ENCODE assay signal across 23 cellular contexts in genomic region chr11:64769283-64769682, GRCh38. TPM values are rescaled to one million over a fixed set of nuclear protein-coding genes. Genes with fewer than 3 reads are reported as not detected.
A peak's percentile ranks its signal among the peaks of the same experiment; 100 is the strongest.
DNase-seq lines count a peak whose midpoint lies in the region; ATAC-seq and TF ChIP-seq lines count a peak whose summit lies in the region.
"Had no signal": no experiment of that assay in that cellular context is flagged by ENCODE, and none has a peak within 500 bp of the region (broad histone marks: within the 10 kb centered on the region; RNA-seq: fewer than 3 reads in every experiment).

No MANE protein-coding gene starts in this region.

- no peaks in the 10 kb centered on the region for H3K27me3 Mint-ChIP-seq in activated CD4-positive, alpha-beta T cell treated with anti-CD3 and anti-CD28 coated beads for 36 hours
- no peaks in the 10 kb centered on the region for H3K27me3 Mint-ChIP-seq in activated naive CD8-positive, alpha-beta T cell treated with anti-CD3 and anti-CD28 coated beads, Interleukin-2, amount 50 U/mL, for 24 hours
- H3K27me3 Mint-ChIP-seq in neural progenitor cell (ENCODE audit: insufficient read depth, low read depth), result peaks cover 7% of the 10 kb centered on the region

- peaks cover 100% of the 10 kb centered on the region for H4K20me1 ChIP-seq in neural progenitor cell (ENCODE audit: low read depth)

- CTCF ChIA-PET in activated CD4-positive, alpha-beta T cell treated with anti-CD3 and anti-CD28 coated beads for 36 hours (lab: Charles Lee), result interaction anchor here (0.6 to 4.1 kb wide), 3 partner anchors 7 to 23 kb away, joined by 3 to 30 read pairs (median 4); partner anchors contain the start of gene PYGM

- no peak overlapping the region for H3K4me2 ChIP-seq in neural progenitor cell
- H3K4me2 ChIP-seq: A549 had no signal

- H2AFZ ChIP-seq in neural progenitor cell (replicated peaks), result no peak overlapping the region

- no peaks in the 10 kb centered on the region for H3K9me3 Mint-ChIP-seq in activated CD4-positive, alpha-beta T cell treated with anti-CD3 and anti-CD28 coated beads for 36 hours (ENCODE audit: low read depth)
- H3K9me3 Mint-ChIP-seq in activated naive CD8-positive, alpha-beta T cell treated with anti-CD3 and anti-CD28 coated beads, Interleukin-2, amount 50 U/mL, for 24 hours, result no peaks in the 10 kb centered on the region
- no peaks in the 10 kb centered on the region for H3K9me3 Mint-ChIP-seq in neural progenitor cell
- H3K9me3 Mint-ChIP-seq: activated T-cell treated with anti-CD3 and anti-CD28 coated beads, Interleukin-2, amount 50 U/mL, for 4 hours; CD8-positive, alpha-beta T cell had no signal

- peaks cover 99% of the 10 kb centered on the region for H3F3A ChIP-seq in neural progenitor cell (ENCODE audit: low read depth)

- peak; percentile 35 for TF ChIP-seq POLR2A in GM18505 (IDR thresholded peaks at IDR 0.05; ENCODE audit: borderline replicate concordance, extremely low read depth, insufficient read depth, insufficient read length)
- TF ChIP-seq POLR2A in suprapubic skin (IDR thresholded peaks at IDR 0.05), result no peak

- H3K27ac ChIP-seq in neural progenitor cell, result no peak overlapping the region
- H3K27ac ChIP-seq in suprapubic skin, result no peak overlapping the region
- H3K27ac ChIP-seq: A549, ascending aorta, HL-60, psoas muscle, upper lobe of right lung had no signal

- peaks cover 54% of the 10 kb centered on the region for H3K36me3 ChIP-seq in neural progenitor cell
- H3K36me3 ChIP-seq in suprapubic skin, result peaks cover 100% of the 10 kb centered on the region

- no peaks in the 10 kb centered on the region for H3K9me3 ChIP-seq in neural progenitor cell (ENCODE audit: low read depth)
- no peaks in the 10 kb centered on the region for H3K9me3 ChIP-seq in suprapubic skin
- H3K9me3 ChIP-seq: A549, ascending aorta, gastroesophageal sphincter, psoas muscle, upper lobe of right lung had no signal

- no peak overlapping the region for H3K4me3 Mint-ChIP-seq in activated CD4-positive, alpha-beta T cell treated with anti-CD3 and anti-CD28 coated beads for 36 hours
- H3K4me3 Mint-ChIP-seq in activated naive CD8-positive, alpha-beta T cell treated with anti-CD3 and anti-CD28 coated beads, Interleukin-2, amount 50 U/mL, for 24 hours, result no peak overlapping the region
- peak overlapping the region; percentile 36 for H3K4me3 Mint-ChIP-seq in neural progenitor cell
- H3K4me3 Mint-ChIP-seq: activated T-cell treated with anti-CD3 and anti-CD28 coated beads, Interleukin-2, amount 50 U/mL, for 4 hours; CD8-positive, alpha-beta T cell had no signal

- H3K4me1 Mint-ChIP-seq in activated CD4-positive, alpha-beta T cell treated with anti-CD3 and anti-CD28 coated beads for 36 hours, result peaks cover 90% of the 10 kb centered on the region
- peaks cover 92% of the 10 kb centered on the region for H3K4me1 Mint-ChIP-seq in activated naive CD8-positive, alpha-beta T cell treated with anti-CD3 and anti-CD28 coated beads, Interleukin-2, amount 50 U/mL, for 24 hours
- H3K4me1 Mint-ChIP-seq in neural progenitor cell, result peaks cover 41% of the 10 kb centered on the region

- H3K4me3 ChIP-seq in neural progenitor cell, result no peak overlapping the region
- H3K4me3 ChIP-seq in suprapubic skin, result no peak overlapping the region
- H3K4me3 ChIP-seq: A549, ascending aorta, gastroesophageal sphincter, psoas muscle, upper lobe of right lung had no signal

- POLR2A ChIA-PET in activated CD4-positive, alpha-beta T cell treated with anti-CD3 and anti-CD28 coated beads for 36 hours (lab: Charles Lee), result interaction anchor here (0.8 to 1.1 kb wide), 2 partner anchors 9 kb away, joined by 3 to 6 read pairs; no protein-coding TSS in a partner anchor

- intact Hi-C loops in activated CD4-positive, alpha-beta T cell treated with anti-CD3 and anti-CD28 coated beads for 36 hours (cut with DNase I, micrococcal nuclease), result no loop called here

- peaks cover 22% of the 10 kb centered on the region for H3K4me1 ChIP-seq in neural progenitor cell
- H3K4me1 ChIP-seq in suprapubic skin, result peaks cover 42% of the 10 kb centered on the region

- peaks cover 88% of the 10 kb centered on the region for H3K79me2 ChIP-seq in neural progenitor cell (ENCODE audit: low read depth)

- H3K27me3 ChIP-seq in neural progenitor cell (no peaks in the 10 kb centered on the region), suprapubic skin (no peaks in the 10 kb centered on the region)
- H3K27me3 ChIP-seq: ascending aorta, gastroesophageal sphincter, upper lobe of right lung had no signal

- no peak for ATAC-seq in activated CD4-positive, alpha-beta T cell treated with anti-CD3 and anti-CD28 coated beads for 36 hours
- no peak for ATAC-seq in GM18505 (IDR thresholded peaks at IDR 0.05; ENCODE audit: unreplicated experiment)
- ATAC-seq in activated naive CD8-positive, alpha-beta T cell treated with anti-CD3 and anti-CD28 coated beads, Interleukin-2, amount 50 U/mL, for 24 hours, result no peak
- ATAC-seq: A549; activated T-cell treated with anti-CD3 and anti-CD28 coated beads, Interleukin-2, amount 50 U/mL, for 4 hours; CD8-positive, alpha-beta T cell; gastroesophageal sphincter; left ventricle myocardium superior; psoas muscle; upper lobe of right lung had no signal

- peaks cover 91% of the 10 kb centered on the region for H3K36me3 Mint-ChIP-seq in activated CD4-positive, alpha-beta T cell treated with anti-CD3 and anti-CD28 coated beads for 36 hours (ENCODE audit: low read depth)
- peaks cover 89% of the 10 kb centered on the region for H3K36me3 Mint-ChIP-seq in activated naive CD8-positive, alpha-beta T cell treated with anti-CD3 and anti-CD28 coated beads, Interleukin-2, amount 50 U/mL, for 24 hours (ENCODE audit: low read depth)
- H3K36me3 Mint-ChIP-seq in neural progenitor cell, result peaks cover 58% of the 10 kb centered on the region

- no peak for TF ChIP-seq CTCF in neural progenitor cell (IDR thresholded peaks at IDR 0.05)
- TF ChIP-seq CTCF in suprapubic skin (IDR thresholded peaks at IDR 0.05), result no peak

- TF ChIP-seq EP300 in suprapubic skin (IDR thresholded peaks at IDR 0.05), result no peak

- no peak for DNase-seq in activated CD4-positive, alpha-beta T cell treated with anti-CD3 and anti-CD28 coated beads for 36 hours
- DNase-seq in activated CD4-positive, alpha-beta T cell treated with anti-CD3 and anti-CD28 coated beads for 1 hour, result no peak
- no peak for DNase-seq in activated naive CD8-positive, alpha-beta T cell treated with anti-CD3 and anti-CD28 coated beads, Interleukin-2, amount 50 U/mL, for 24 hours
- DNase-seq in neural progenitor cell (ENCODE audit: low spot score) (no peak), LoVo (ENCODE audit: low spot score) (no peak), suprapubic skin (ENCODE audit: low spot score in 2 of 2) (no peak), NCI-H2107 treated with DMSO at 0.1 percent for 48 hours (lab: John Stamatoyannopoulos, UW; ENCODE audit: unreplicated experiment) (no peak)
- DNase-seq: activated CD4-positive, CD25-positive, alpha-beta regulatory T cell; activated T-cell treated with anti-CD3 and anti-CD28 coated beads, Interleukin-2, amount 50 U/mL, for 4 hours; CD8-positive, alpha-beta T cell; KBM-7; left ventricle myocardium superior; NCI-H1092 treated with DMSO at 0.1 percent for 48 hours; NCI-H2171; RPMI8226; stimulated activated naive CD4-positive, alpha-beta T cell treated with Interleukin-2 at 50 U/mL for 16 hours; upper lobe of right lung had no signal

- WGBS in suprapubic skin, result 90% methylated on average over 6 of the region's 6 CpGs

- H3K27ac Mint-ChIP-seq in activated CD4-positive, alpha-beta T cell treated with anti-CD3 and anti-CD28 coated beads for 36 hours, result peak overlapping the region; percentile 74
- peak overlapping the region; percentile 75 for H3K27ac Mint-ChIP-seq in activated naive CD8-positive, alpha-beta T cell treated with anti-CD3 and anti-CD28 coated beads, Interleukin-2, amount 50 U/mL, for 24 hours
- H3K27ac Mint-ChIP-seq in neural progenitor cell, result no peak overlapping the region
- H3K27ac Mint-ChIP-seq: CD8-positive, alpha-beta T cell had no signal

- H3K9ac ChIP-seq in neural progenitor cell, result no peak overlapping the region

RNA-seq across cellular contexts. Expression of gene SF1, which starts 9.1 kb away (rescaled TPM):
- total RNA-seq in activated CD4-positive, alpha-beta T cell treated with anti-CD3 and anti-CD28 coated beads for 36 hours, result 100 to 1,000 TPM; 318 to 362 TPM
- total RNA-seq in neural progenitor cell (ENCODE audit: low replicate concordance) (140 and 193 TPM in 2 replicates), suprapubic skin (100 to 1,000 TPM; 270 to 559 (median 373) TPM)

RNA-seq across cellular contexts. Expression of gene PYGM, which starts 9.5 kb away (rescaled TPM):
- total RNA-seq in activated CD4-positive, alpha-beta T cell treated with anti-CD3 and anti-CD28 coated beads for 36 hours, result 1 to 10 TPM in 1 of 2 experiments, under 1 TPM in 1; 0.87 to 1.5 TPM
- total RNA-seq in neural progenitor cell (ENCODE audit: low replicate concordance), result 1.4 and 2.2 TPM in 2 replicates
- 1 to 10 TPM; 1.1 to 2.7 (median 1.2) TPM for total RNA-seq in suprapubic skin

RNA-seq across cellular contexts. Expression of gene RASGRP2, which starts 25.3 kb away (rescaled TPM):
- 1 to 10 TPM; 5.6 to 5.9 TPM for total RNA-seq in activated CD4-positive, alpha-beta T cell treated with anti-CD3 and anti-CD28 coated beads for 36 hours
- total RNA-seq in neural progenitor cell (ENCODE audit: low replicate concordance) (0.06 and 1.8 TPM in 2 replicates), suprapubic skin (1 to 10 TPM in 2 of 4 donors, under 1 TPM in 2; 0.64 to 7.6 (median 3.9) TPM)

RNA-seq across cellular contexts. Expression of gene MAP4K2, which starts 33.7 kb away (rescaled TPM):
- total RNA-seq in activated CD4-positive, alpha-beta T cell treated with anti-CD3 and anti-CD28 coated beads for 36 hours, result 10 to 100 TPM; 54.0 to 57.3 TPM
- 15.8 and 27.7 TPM in 2 replicates for total RNA-seq in neural progenitor cell (ENCODE audit: low replicate concordance)
- 10 to 100 TPM; 13.6 to 20.4 (median 15.3) TPM for total RNA-seq in suprapubic skin

RNA-seq across cellular contexts. Expression of gene MEN1, which starts 41.1 kb away (rescaled TPM):
- total RNA-seq in activated CD4-positive, alpha-beta T cell treated with anti-CD3 and anti-CD28 coated beads for 36 hours, result 10 to 100 TPM; 34.8 to 38.5 TPM
- 11.4 and 34.9 TPM in 2 replicates for total RNA-seq in neural progenitor cell (ENCODE audit: low replicate concordance)
- total RNA-seq in suprapubic skin, result 10 to 100 TPM; 26.9 to 46.6 (median 36.1) TPM
